In the genomic region with DNA sequence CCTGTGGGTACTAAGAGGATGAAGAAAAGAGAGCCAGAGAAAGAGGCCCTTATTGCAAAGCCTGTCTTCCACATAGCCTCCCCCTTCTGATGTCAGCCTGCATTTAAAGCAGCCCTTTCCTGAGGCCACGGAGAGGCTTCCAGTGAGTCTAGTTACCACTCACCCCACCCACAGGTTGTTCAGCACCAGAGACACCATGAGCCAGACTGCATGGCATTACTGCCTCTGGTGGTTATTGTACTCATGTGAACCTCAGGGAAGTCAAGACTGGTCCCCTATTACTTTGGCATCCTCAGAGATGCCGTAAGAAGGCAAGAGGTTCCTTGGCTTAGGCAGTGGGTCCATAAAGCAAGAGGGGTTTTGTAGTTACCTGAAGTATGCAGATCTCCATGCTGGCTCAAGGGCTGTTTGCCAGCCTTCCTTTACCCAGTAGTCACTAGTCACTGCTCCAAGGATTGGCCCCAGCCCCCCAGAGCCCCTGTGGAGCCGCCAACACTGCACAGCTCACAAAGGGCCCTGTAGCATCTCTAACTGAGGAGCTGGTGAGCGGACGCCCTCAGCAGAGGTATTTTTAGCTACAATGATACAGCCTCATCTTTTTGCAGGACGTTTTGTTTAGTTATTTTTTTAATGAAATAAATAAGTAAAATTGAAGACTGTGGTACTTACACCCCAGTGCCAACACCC, we compare ENCODE assay signal across 13 cellular contexts. TPM values are rescaled to one million over a fixed set of nuclear protein-coding genes. Genes with fewer than 3 reads are reported as not detected.
DNase-seq lines count a peak whose midpoint lies in the region; ATAC-seq and TF ChIP-seq lines count a peak whose summit lies in the region.
"Had no signal": no experiment of that assay in that cellular context is flagged by ENCODE, and none has a peak within 500 bp of the region (broad histone marks: within the 10 kb centered on the region; RNA-seq: fewer than 3 reads in every experiment).

No MANE protein-coding gene starts in this region.

- H3K79me2 ChIP-seq in H9 (ENCODE audit: insufficient read depth, low read length) (no peaks in the 10 kb centered on the region), PC-9 (ENCODE audit: low read depth) (no peaks in the 10 kb centered on the region)

- H3K9me3 ChIP-seq in H9 (ENCODE audit: control insufficient read depth, low read depth, low read length), result no peaks in the 10 kb centered on the region
- H3K9me3 ChIP-seq in PC-9 (ENCODE audit: insufficient read depth, low read depth), result no peaks in the 10 kb centered on the region

- no peak overlapping the region for H2AFZ ChIP-seq in H9 (ENCODE audit: low read length)
- no peak overlapping the region for H2AFZ ChIP-seq in PC-9

- peak; percentile 46; the same call in 2 of the 3 replicates for TF ChIP-seq CTCF in H9 (conservative IDR thresholded peaks at IDR 0.05)
- TF ChIP-seq CTCF in fibroblast of pulmonary artery (IDR thresholded peaks at IDR 0.05; ENCODE audit: low read length, missing control alignments), result peak; percentile 10
- TF ChIP-seq CTCF in PC-9 (conservative IDR thresholded peaks at IDR 0.05), result no peak

- no peak overlapping the region for H3K4me3 ChIP-seq in fibroblast of pulmonary artery (replicated peaks; ENCODE audit: low read depth, low read length)
- no peak overlapping the region for H3K4me3 ChIP-seq in PC-9

- H3K4me3 Mint-ChIP-seq in H9, result no peak overlapping the region
- H3K4me3 Mint-ChIP-seq: activated naive CD8-positive, alpha-beta T cell had no signal

- no peak overlapping the region for H3K18ac ChIP-seq in H9 (ENCODE audit: insufficient read length, low read depth, low read length)

- no peaks in the 10 kb centered on the region; the same call in 1 of the 2 replicates for H3K27me3 Mint-ChIP-seq in H9 (ENCODE audit: low read depth)
- H3K27me3 Mint-ChIP-seq: activated naive CD8-positive, alpha-beta T cell had no signal

- peaks cover 32 to 35% of the 10 kb centered on the region in 2 experiments for H3K4me1 Mint-ChIP-seq in H9

- BruUV-seq in PC-9 (replicated peaks; lab: Mats Ljungman, UMichigan), result no TSS peak

- H3T11ph ChIP-seq in H9 (ENCODE audit: low read length), result no peak overlapping the region

- intact Hi-C loops in sciatic nerve (cut with DNase I), result no loop called here
- intact Hi-C loops in PC-9 (cut with micrococcal nuclease; ENCODE audit: unreplicated experiment), result no loop called here

- H3K23me2 ChIP-seq in H9 (ENCODE audit: insufficient read length, low read depth, low read length, poor library complexity, severe bottlenecking), result no peaks in the 10 kb centered on the region

- no peak overlapping the region for H3K4ac ChIP-seq in H9 (ENCODE audit: low read depth, low read length)

- no peak overlapping the region for H4K5ac ChIP-seq in H9 (ENCODE audit: insufficient read length, low read depth, low read length)

- no peaks in the 10 kb centered on the region; the same call in 1 of the 2 replicates for H3K4me1 ChIP-seq in H9 (ENCODE audit: insufficient read depth, low read length)
- no peaks in the 10 kb centered on the region for H3K4me1 ChIP-seq in PC-9 (replicated peaks; ENCODE audit: insufficient read depth)

- H2BK12ac ChIP-seq in H9 (ENCODE audit: insufficient read length, low read depth, low read length), result no peak overlapping the region

- H2AK5ac ChIP-seq in H9 (ENCODE audit: insufficient read length, low read length), result no peak overlapping the region

- H2BK15ac ChIP-seq in H9 (ENCODE audit: low read depth, low read length), result no peak overlapping the region

- H3K27ac ChIP-seq in H9 (ENCODE audit: insufficient read length, low read depth, low read length) (no peak overlapping the region), PC-9 (no peak overlapping the region)

- H3K27me3 ChIP-seq in H9 (ENCODE audit: insufficient read depth, low read length) (no peaks in the 10 kb centered on the region), PC-9 (ENCODE audit: insufficient read depth, low read depth) (no peaks in the 10 kb centered on the region)

- no peak overlapping the region for H3K23ac ChIP-seq in H9 (ENCODE audit: insufficient read length, low read depth, low read length)

- no peaks in the 10 kb centered on the region for H3F3A ChIP-seq in PC-9 (ENCODE audit: insufficient read depth, low read depth)

- H3K9me2 ChIP-seq in PC-9 (ENCODE audit: insufficient read depth), result no peaks in the 10 kb centered on the region

- peaks cover 0 to 4% (median 0%) of the 10 kb centered on the region in 3 experiments; a peak in 3 of 7 replicates for H3K36me3 Mint-ChIP-seq in H9 (ENCODE audit: insufficient read depth in 1 of 3, low read depth in 3 of 3)

- H3K27ac Mint-ChIP-seq in H9, result no peak overlapping the region; a peak in 1 of 7 replicates
- H3K27ac Mint-ChIP-seq: activated naive CD8-positive, alpha-beta T cell had no signal

- H4K91ac ChIP-seq in H9 (ENCODE audit: insufficient read length, low read depth, low read length), result no peak overlapping the region

- H3K79me1 ChIP-seq in H9 (ENCODE audit: insufficient read depth, low read depth, low read length, poor library complexity, severe bottlenecking), result no peaks in the 10 kb centered on the region

- no peak overlapping the region for H2BK20ac ChIP-seq in H9 (ENCODE audit: low read depth, low read length, poor library complexity, severe bottlenecking)

- CTCF ChIA-PET in PC-9 (lab: Charles Lee), result interaction anchor here (0.7 kb wide), 1 partner anchor 162 kb away, joined by 10 read pairs; no protein-coding TSS in a partner anchor

- no peak overlapping the region for H4K8ac ChIP-seq in H9 (replicated peaks; ENCODE audit: insufficient read length, low read depth, low read length)

- ATAC-seq in sciatic nerve (peak; percentile 29), HG02678 (IDR thresholded peaks at IDR 0.05; ENCODE audit: unreplicated experiment) (no peak), GM21515 (IDR thresholded peaks at IDR 0.05; ENCODE audit: unreplicated experiment) (no peak)

- no peaks in the 10 kb centered on the region for H3K9me3 Mint-ChIP-seq in H9

- no peak overlapping the region for H2BK120ac ChIP-seq in H9 (ENCODE audit: low read depth, low read length, poor library complexity, severe bottlenecking)

- H3K4me2 ChIP-seq in H9 (ENCODE audit: insufficient read depth, insufficient read length, low read length) (no peak overlapping the region), PC-9 (no peak overlapping the region)

- no peak overlapping the region for H3K56ac ChIP-seq in H9 (ENCODE audit: insufficient read length, low read depth, low read length)

- no peak overlapping the region for H2BK5ac ChIP-seq in H9 (ENCODE audit: insufficient read length, low read length)

- POLR2A ChIA-PET in PC-9 (lab: Charles Lee; ENCODE audit: unreplicated experiment), result no interaction called here

- no peak overlapping the region for H3K9ac ChIP-seq in H9 (ENCODE audit: extremely low read depth, insufficient read length, low read length)

- no peak overlapping the region for H3K14ac ChIP-seq in H9 (ENCODE audit: insufficient read depth, low read length)

- DNase-seq in H9 (no peak), RKO (ENCODE audit: low spot score) (peak; percentile 47), fibroblast of pulmonary artery (ENCODE audit: low read depth) (no peak), sciatic nerve (ENCODE audit: low spot score) (no peak), PC-9 (no peak)
- DNase-seq: activated CD4-positive, alpha-beta T cell treated with anti-CD3 and anti-CD28 coated beads, Interleukin-2, amount 50 U/mL, for 1 hour; effector CD4-positive, alpha-beta T cell; hippocampal formation; NCI-H510A treated with DMSO at 0.1 percent for 48 hours; retina had no signal

- H3K36me3 ChIP-seq in PC-9 (ENCODE audit: low read depth), result no peaks in the 10 kb centered on the region

- no CpG with 5 or more reads among the region's 6 CpGs for WGBS in H9 (ENCODE audit: extremely low coverage, insufficient read length, low lambda C conversion rate)

- no peaks in the 10 kb centered on the region for H4K20me1 ChIP-seq in H9 (ENCODE audit: control insufficient read depth, insufficient read depth, insufficient read length)
- H4K20me1 ChIP-seq in PC-9 (ENCODE audit: insufficient read depth), result no peaks in the 10 kb centered on the region

RNA-seq across cellular contexts. Expression of a gene that starts 20.7 kb away (rescaled TPM):
- total RNA-seq in H9 (2021), result 10.4 and 14.3 TPM in 2 replicates
- 14.7 TPM for total RNA-seq in sciatic nerve
- 0.10 and 0.39 TPM in 2 replicates for total RNA-seq in PC-9 (2021)
